Comparison of ENCODE assay signal across 8 cellular contexts in the genomic region with DNA sequence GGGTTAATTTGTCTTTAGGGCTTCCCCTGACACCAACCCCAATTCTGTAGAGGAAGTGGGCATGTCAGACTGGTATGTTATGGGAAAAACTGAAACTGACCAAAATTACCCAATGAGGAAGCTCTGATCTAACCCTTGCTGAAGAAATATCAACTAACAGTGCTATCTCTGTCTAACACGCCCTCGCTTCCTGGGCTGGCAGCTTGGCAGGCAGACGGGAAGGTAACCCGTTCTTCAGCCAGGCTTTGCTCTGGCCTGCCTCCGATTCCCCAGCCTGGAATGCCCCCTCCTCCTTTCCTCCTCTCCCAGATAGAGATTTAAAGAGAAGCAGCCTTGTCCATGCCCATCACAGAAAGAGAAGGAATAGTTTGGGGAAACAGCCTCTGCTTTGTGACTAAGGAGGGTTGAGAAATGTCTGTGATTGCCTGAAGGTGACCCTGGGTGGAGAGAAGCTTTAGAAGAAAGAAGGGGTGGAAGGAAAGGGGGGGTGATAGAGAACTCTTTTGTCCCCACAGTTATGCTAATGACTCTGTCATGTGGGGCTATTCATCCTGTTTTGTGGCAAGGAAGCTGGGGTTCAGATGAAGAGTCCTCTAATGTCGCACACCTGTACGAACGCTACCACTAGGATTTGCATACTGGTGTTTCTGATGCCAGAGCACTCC. TPM values are rescaled to one million over a fixed set of nuclear protein-coding genes. Genes with fewer than 3 reads are reported as not detected.
DNase-seq lines count a peak whose midpoint lies in the region; ATAC-seq and TF ChIP-seq lines count a peak whose summit lies in the region.

No MANE protein-coding gene starts in this region.

- H3K36me3 ChIP-seq in GM23248 (ENCODE audit: low read depth) (no peaks in the 10 kb centered on the region), Loucy (ENCODE audit: insufficient read depth, low read length) (peaks cover 23% of the 10 kb centered on the region; the same call in 1 of the 2 replicates), iPS-15b (ENCODE audit: control insufficient read depth, insufficient read depth, low read length) (no peaks in the 10 kb centered on the region)

- H3K9me3 ChIP-seq in GM23248 (ENCODE audit: low read depth) (no peaks in the 10 kb centered on the region), Loucy (ENCODE audit: insufficient read depth, low read depth, low read length) (no peaks in the 10 kb centered on the region), iPS-15b (ENCODE audit: control insufficient read depth, insufficient read depth, low read length) (no peaks in the 10 kb centered on the region)

- no peak overlapping the region for H3K4me3 ChIP-seq in GM23248
- H3K4me3 ChIP-seq in Loucy (ENCODE audit: low read length, poor library complexity, severe bottlenecking), result peak overlapping the region; percentile 64
- H3K4me3 ChIP-seq in iPS-15b (ENCODE audit: low read depth, low read length), result no peak overlapping the region

- H3F3A ChIP-seq in GM23248 (ENCODE audit: insufficient read depth) (peaks cover 67% of the 10 kb centered on the region), Loucy (ENCODE audit: low read depth) (no peaks in the 10 kb centered on the region)

- TF ChIP-seq CTCF in Loucy (conservative IDR thresholded peaks at IDR 0.05; ENCODE audit: low read length), result no peak

- in situ Hi-C loops in GM23248 (cut with MboI), result no loop called here

- H2AFZ ChIP-seq in GM23248 (no peak overlapping the region), Loucy (ENCODE audit: low read length) (no peak overlapping the region)

- H3K9ac ChIP-seq in GM23248 (no peak overlapping the region), Loucy (ENCODE audit: low read depth, low read length, poor library complexity, severe bottlenecking) (peak overlapping the region; percentile 63), iPS-15b (ENCODE audit: low read depth, low read length) (peak overlapping the region; percentile 47)

- H3K9me3 Mint-ChIP-seq in activated T-cell treated with anti-CD3 and anti-CD28 coated beads, Interleukin-2, amount 50 U/mL, for 4 hours, result no peaks in the 10 kb centered on the region
- H3K9me3 Mint-ChIP-seq in stimulated activated naive CD8-positive, alpha-beta T cell treated with anti-CD3 and anti-CD28 coated beads, Interleukin-15, Interleukin-2, amounts not matched to agents 100 ng/mL and 50 ng/mL, for 24 hours, result no peaks in the 10 kb centered on the region

- DNase-seq in GM23248, result peak; percentile 19
- peak; percentile 27 for DNase-seq in activated T-cell treated with anti-CD3 and anti-CD28 coated beads, Interleukin-2, amount 50 U/mL, for 4 hours
- DNase-seq in NCI-H524 (lab: John Stamatoyannopoulos, UW), result no peak
- DNase-seq in DMS79 (lab: John Stamatoyannopoulos, UW), result no peak

- H3K4me1 ChIP-seq in GM23248 (ENCODE audit: insufficient read depth) (peaks cover 68% of the 10 kb centered on the region), Loucy (ENCODE audit: insufficient read depth, low read length, poor library complexity, severe bottlenecking) (peaks cover 59% of the 10 kb centered on the region), iPS-15b (ENCODE audit: control insufficient read depth, insufficient read depth, low read length) (peaks cover 25% of the 10 kb centered on the region)

- H3K27me3 Mint-ChIP-seq in activated T-cell treated with anti-CD3 and anti-CD28 coated beads, Interleukin-2, amount 50 U/mL, for 4 hours (ENCODE audit: low read depth), result no peaks in the 10 kb centered on the region
- no peaks in the 10 kb centered on the region for H3K27me3 Mint-ChIP-seq in stimulated activated naive CD8-positive, alpha-beta T cell treated with anti-CD3 and anti-CD28 coated beads, Interleukin-15, Interleukin-2, amounts not matched to agents 100 ng/mL and 50 ng/mL, for 24 hours

- no peaks in the 10 kb centered on the region for H3K9me2 ChIP-seq in GM23248 (ENCODE audit: insufficient read depth)
- no peaks in the 10 kb centered on the region for H3K9me2 ChIP-seq in Loucy (replicated peaks; ENCODE audit: low read depth, low read length)

- peak overlapping the region; percentile 8 for H3K4me2 ChIP-seq in GM23248 (ENCODE audit: unreplicated experiment)
- peak overlapping the region; percentile 83 for H3K4me2 ChIP-seq in Loucy (ENCODE audit: low read depth, low read length, poor library complexity, severe bottlenecking)

- no peaks in the 10 kb centered on the region for H3K27me3 ChIP-seq in GM23248 (replicated peaks; ENCODE audit: insufficient read depth)
- no peaks in the 10 kb centered on the region for H3K27me3 ChIP-seq in Loucy (ENCODE audit: insufficient read depth, low read length, poor library complexity, severe bottlenecking)
- no peaks in the 10 kb centered on the region for H3K27me3 ChIP-seq in iPS-15b (ENCODE audit: control insufficient read depth, insufficient read depth, low read length)

- peaks cover 11% of the 10 kb centered on the region for H3K36me3 Mint-ChIP-seq in activated T-cell treated with anti-CD3 and anti-CD28 coated beads, Interleukin-2, amount 50 U/mL, for 4 hours (ENCODE audit: insufficient read depth)
- H3K36me3 Mint-ChIP-seq in stimulated activated naive CD8-positive, alpha-beta T cell treated with anti-CD3 and anti-CD28 coated beads, Interleukin-15, Interleukin-2, amounts not matched to agents 100 ng/mL and 50 ng/mL, for 24 hours (ENCODE audit: low read depth), result peaks cover 44% of the 10 kb centered on the region

- peak overlapping the region; percentile 83 for H3K27ac Mint-ChIP-seq in stimulated activated naive CD8-positive, alpha-beta T cell treated with anti-CD3 and anti-CD28 coated beads, Interleukin-15, Interleukin-2, amounts not matched to agents 100 ng/mL and 50 ng/mL, for 24 hours

- peak; percentile 93 for ATAC-seq in GM18498 (IDR thresholded peaks at IDR 0.05; ENCODE audit: unreplicated experiment)
- peak; percentile 63 to 64 for ATAC-seq in activated T-cell treated with anti-CD3 and anti-CD28 coated beads, Interleukin-2, amount 50 U/mL, for 4 hours

- peaks cover 75% of the 10 kb centered on the region for H3K4me1 Mint-ChIP-seq in activated T-cell treated with anti-CD3 and anti-CD28 coated beads, Interleukin-2, amount 50 U/mL, for 4 hours (ENCODE audit: low read depth)
- peaks cover 77% of the 10 kb centered on the region for H3K4me1 Mint-ChIP-seq in stimulated activated naive CD8-positive, alpha-beta T cell treated with anti-CD3 and anti-CD28 coated beads, Interleukin-15, Interleukin-2, amounts not matched to agents 100 ng/mL and 50 ng/mL, for 24 hours (ENCODE audit: low read depth)

- H4K20me1 ChIP-seq in GM23248 (ENCODE audit: insufficient read depth) (peaks cover 17% of the 10 kb centered on the region; the same call in 1 of the 2 replicates), Loucy (ENCODE audit: insufficient read depth, low read length, poor library complexity, severe bottlenecking) (peaks cover 31% of the 10 kb centered on the region)

- peak overlapping the region; percentile 63 for H3K4me3 Mint-ChIP-seq in activated T-cell treated with anti-CD3 and anti-CD28 coated beads, Interleukin-2, amount 50 U/mL, for 4 hours
- peak overlapping the region; percentile 72 for H3K4me3 Mint-ChIP-seq in stimulated activated naive CD8-positive, alpha-beta T cell treated with anti-CD3 and anti-CD28 coated beads, Interleukin-15, Interleukin-2, amounts not matched to agents 100 ng/mL and 50 ng/mL, for 24 hours

- 91 to 96% methylated on average over 8 of the region's 8 CpGs for WGBS in GM23248 (ENCODE audit: low coverage in 1 of 2, low lambda C conversion rate in 2 of 2, missing lambda C conversion rate in 2 of 2), 2 experiments

- no peak overlapping the region for H3K27ac ChIP-seq in GM23248

- H3K79me2 ChIP-seq in GM23248 (ENCODE audit: insufficient read depth), result peaks cover 90% of the 10 kb centered on the region
- H3K79me2 ChIP-seq in Loucy (ENCODE audit: insufficient read depth, low read length), result peaks cover 99% of the 10 kb centered on the region

RNA-seq across cellular contexts. Expression of gene HK2, which starts 15.4 kb away (rescaled TPM):
- 21.9 and 24.2 TPM in 2 replicates for total RNA-seq in GM23248 (2014; rRNA removed; shearing (Covaris generic))
- 23.9 and 25.3 TPM in 2 replicates for polyA plus RNA-seq in GM23248 (2016; fragmentation: Nextera tagmentation; extraction: Ambion mirVana)
- 100 to 1,000 TPM; 108 to 111 (median 110) TPM for total RNA-seq in activated T-cell treated with anti-CD3 and anti-CD28 coated beads, Interleukin-2, amount 50 U/mL, for 4 hours

Comparison
In these comparisons a context has a peak if more than half of its experiments do, and no peak if none do; other contexts are left out.
1. DNase-seq: peak in GM23248 (single experiment) and activated T-cell treated with anti-CD3 and anti-CD28 coated beads, Interleukin-2, amount 50 U/mL, for 4 hours (single experiment); none in NCI-H524 (0 of 2) and DMS79 (single experiment).